In genomic region chr18:32469691-32470131, GRCh38 we compare ENCODE assay signal across 1 cellular context.
TF ChIP-seq lines count a peak whose summit lies in the region.

No MANE protein-coding gene starts in this region.

TF ChIP-seq in A549, 52 proteins besides CTCF, POLR2A, EP300 and RAD21 (continued from another document):
- TF ChIP-seq ATOH8 (CRISPR knock-in tag; IDR thresholded peaks at IDR 0.05; ENCODE audit: low read depth) = no peak
TF ChIP-seq in A549: peak in this region for 0.
